In the genomic region with DNA sequence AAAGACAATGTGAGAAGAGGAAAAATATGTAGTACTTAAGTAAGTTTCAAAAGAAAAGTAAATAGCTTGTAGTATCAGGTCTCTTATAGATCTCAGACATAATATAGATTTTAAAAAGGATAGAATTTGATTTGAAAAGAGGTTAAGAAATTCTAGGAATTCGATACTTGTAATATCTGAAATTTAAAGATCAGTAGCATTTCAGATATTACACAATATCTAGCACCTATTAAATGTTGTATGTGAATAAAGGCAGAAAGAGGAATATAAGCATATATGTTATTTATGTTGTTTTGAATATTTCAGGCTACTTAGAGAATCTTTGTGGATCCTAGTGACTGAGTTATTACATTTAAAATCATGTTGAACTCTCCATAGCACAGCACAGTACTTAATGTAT, we compare ENCODE assay signal across 28 cellular contexts. TPM values are rescaled to one million over a fixed set of nuclear protein-coding genes. Genes with fewer than 3 reads are reported as not detected.
DNase-seq lines count a peak whose midpoint lies in the region; ATAC-seq, FAIRE-seq and TF ChIP-seq lines count a peak whose summit lies in the region.
"Had no signal": no experiment of that assay in that cellular context is flagged by ENCODE, and none has a peak within 500 bp of the region (broad histone marks: within the 10 kb centered on the region; RNA-seq: fewer than 3 reads in every experiment).

No MANE protein-coding gene starts in this region.

- FAIRE-seq in TTC549 (lab: Jason Lieb, UNC) (peak; percentile 77), K562 (lab: Jason Lieb, UNC) (no peak)
- FAIRE-seq: GM12878, GM12892, GM18507 had no signal

- 100% methylated on average over 1 of the region's 1 CpG; no CpG with 5 or more reads in 1 of the 2 experiments for WGBS in IMR-90 (ENCODE audit: extremely low coverage in 2 of 2, insufficient read length in 1 of 2), 2 experiments
- WGBS in K562 (ENCODE audit: insufficient coverage, low coverage, missing lambda C conversion rate), result 100% methylated on average over 1 of the region's 1 CpG

- intact Hi-C loops in MCF 10A (cut with micrococcal nuclease) (no loop called here), breast epithelium (cut with DNase I; ENCODE audit: low total_unique reads) (no loop called here), IMR-90 (cut with micrococcal nuclease) (no loop called here), K562 (cut with micrococcal nuclease) (no loop called here), sciatic nerve (cut with DNase I) (no loop called here)

- H3K56ac ChIP-seq in IMR-90 (ENCODE audit: extremely low read depth, insufficient read depth, low read length), result no peak overlapping the region

- H3K9ac ChIP-seq in IMR-90 (ENCODE audit: low read depth, low read length) (no peak overlapping the region), K562 (ENCODE audit: insufficient read depth in 1 of 2, low read depth in 2 of 2, low read length in 2 of 2) (no peak overlapping the region)
- H3K9ac ChIP-seq: BLaER1 had no signal

- H2BK120ac ChIP-seq in IMR-90 (ENCODE audit: low read depth, low read length), result no peak overlapping the region

- H2BK5ac ChIP-seq in IMR-90 (ENCODE audit: low read depth, low read length, poor library complexity, severe bottlenecking), result no peak overlapping the region

- BruUV-seq in MCF 10A (replicated peaks; lab: Mats Ljungman, UMichigan), result no TSS peak
- BruUV-seq in IMR-90 (replicated peaks; lab: Mats Ljungman, UMichigan), result no TSS peak
- BruUV-seq in K562 (replicated peaks; lab: Mats Ljungman, UMichigan), result no TSS peak

- H4K20me1 ChIP-seq in IMR-90 (ENCODE audit: insufficient read depth, low read length) (no peaks in the 10 kb centered on the region), K562 (replicated peaks; ENCODE audit: control insufficient read depth, insufficient read depth, low read length) (no peaks in the 10 kb centered on the region)
- H4K20me1 ChIP-seq: BLaER1 had no signal

- H3K27me3 Mint-ChIP-seq in MCF 10A (ENCODE audit: insufficient read depth, unreplicated experiment), result no peaks in the 10 kb centered on the region
- H3K27me3 Mint-ChIP-seq: CD4-positive, alpha-beta memory T cell; CD4-positive, CD25-positive, alpha-beta regulatory T cell; CD8-positive, alpha-beta memory T cell had no signal

- H3K79me1 ChIP-seq in IMR-90 (ENCODE audit: low read depth in 1 of 2, low read length in 2 of 2), result no peaks in the 10 kb centered on the region

- no peaks in the 10 kb centered on the region for H3K9me3 Mint-ChIP-seq in MCF 10A (ENCODE audit: unreplicated experiment)
- H3K9me3 Mint-ChIP-seq: CD14-positive monocyte; CD4-positive, alpha-beta memory T cell; CD4-positive, CD25-positive, alpha-beta regulatory T cell; CD8-positive, alpha-beta memory T cell had no signal

- H2BK15ac ChIP-seq in IMR-90 (ENCODE audit: low read depth, low read length), result no peak overlapping the region

- no peak overlapping the region for H3K23ac ChIP-seq in IMR-90 (ENCODE audit: low read depth, low read length)

- no peaks in the 10 kb centered on the region for H3K9me3 ChIP-seq in breast epithelium
- H3K9me3 ChIP-seq in IMR-90 (ENCODE audit: control insufficient read depth, insufficient read depth, low read length), result no peaks in the 10 kb centered on the region
- H3K9me3 ChIP-seq in K562 (replicated peaks; ENCODE audit: control insufficient read depth, insufficient read depth, low read depth, low read length), result no peaks in the 10 kb centered on the region
- H3K9me3 ChIP-seq: BE2C, BLaER1 had no signal

- no peak overlapping the region for H2BK20ac ChIP-seq in IMR-90 (ENCODE audit: low read depth, low read length)

- no peak overlapping the region for H2AFZ ChIP-seq in IMR-90 (replicated peaks; ENCODE audit: low read length, poor library complexity)
- no peak overlapping the region for H2AFZ ChIP-seq in K562 (ENCODE audit: low read depth, low read length)

- CTCF ChIA-PET in MCF 10A (lab: Yijun Ruan, JAX) (interaction anchor here (0.6 to 4.7 kb wide), 2 partner anchors 19 to 1592 kb away, joined by 4 to 26 read pairs; no protein-coding TSS in a partner anchor), IMR-90 (lab: Yijun Ruan, JAX) (no interaction called here), K562 (lab: Yijun Ruan, JAX; ENCODE audit: low intra/inter-chr PET ratio) (no interaction called here)

- H3K27ac ChIP-seq in breast epithelium (no peak overlapping the region), IMR-90 (ENCODE audit: insufficient read depth, low read length) (no peak overlapping the region), K562 (ENCODE audit: extremely low read depth, low read depth, low read length) (no peak overlapping the region)
- H3K27ac ChIP-seq: 22Rv1, BLaER1 had no signal

- H3K18ac ChIP-seq in IMR-90 (ENCODE audit: low read depth, low read length), result no peak overlapping the region

- no peak overlapping the region for H3K4ac ChIP-seq in IMR-90 (ENCODE audit: low read depth, low read length)

- in situ Hi-C loops in IMR-90 (cut with MboI; ENCODE audit: low sequenced_read_pairs) (no loop called here), K562 (cut with MboI) (no loop called here)

- TF ChIP-seq RAD21 in IMR-90 (IDR thresholded peaks at IDR 0.05; ENCODE audit: low read length) (no peak), K562 (CRISPR knock-in tag; conservative IDR thresholded peaks at IDR 0.05 in 1 of 2, IDR thresholded peaks at IDR 0.05 in 1 of 2) (no peak)

- TF ChIP-seq CTCF in MCF 10A (IDR thresholded peaks at IDR 0.05; ENCODE audit: unreplicated experiment), result no peak
- no peak for TF ChIP-seq CTCF in breast epithelium (IDR thresholded peaks at IDR 0.05)
- no peak for TF ChIP-seq CTCF in IMR-90 (conservative IDR thresholded peaks at IDR 0.05; ENCODE audit: low read depth, low read length)
- TF ChIP-seq CTCF in K562 (IDR thresholded peaks at IDR 0.05 in 2 of 3, conservative IDR thresholded peaks at IDR 0.05 in 1 of 3; ENCODE audit: insufficient read depth in 2 of 3, low read depth in 1 of 3, low read length in 3 of 3), result no peak

- H3K4me1 ChIP-seq in breast epithelium, result no peaks in the 10 kb centered on the region
- no peaks in the 10 kb centered on the region for H3K4me1 ChIP-seq in IMR-90 (ENCODE audit: control insufficient read depth, insufficient read depth, low read length)
- no peaks in the 10 kb centered on the region for H3K4me1 ChIP-seq in K562 (replicated peaks in 1 of 2; ENCODE audit: control insufficient read depth in 2 of 2, insufficient read depth in 2 of 2, low read length in 2 of 2)
- H3K4me1 ChIP-seq: BE2C, BLaER1 had no signal

- H4K91ac ChIP-seq in IMR-90 (ENCODE audit: insufficient read depth, low read depth, low read length), result no peak overlapping the region

- ATAC-seq in IMR-90 (ENCODE audit: low read depth) (no peak), K562 (no peak), sciatic nerve (no peak)
- ATAC-seq: GM12878 had no signal

- H3K36me3 Mint-ChIP-seq in MCF 10A (ENCODE audit: insufficient read depth, unreplicated experiment), result peaks cover 16% of the 10 kb centered on the region

- DNase-seq in MCF 10A (ENCODE audit: unreplicated experiment) (no peak), breast epithelium (ENCODE audit: low spot score in 2 of 2) (no peak), IMR-90 (no peak), K562 (ENCODE audit: extremely low read depth in 1 of 4, low spot score in 3 of 4) (no peak), D341Med (ENCODE audit: low spot score) (no peak), sciatic nerve (ENCODE audit: low spot score) (no peak), NCI-H524 treated with DMSO at 0.1 percent for 48 hours (lab: John Stamatoyannopoulos, UW) (no peak)
- DNase-seq: ACHN; BE2C; C1 segment of cervical spinal cord; CD4-positive, alpha-beta memory T cell; CD4-positive, CD25-positive, alpha-beta regulatory T cell; CD8-positive, alpha-beta memory T cell; COR-L47; DMS 273 treated with DMSO at 0.1 percent for 48 hours; DMS153; DMS53; DMS79; DND-41; EL; GDM1 had no signal

- no peak for TF ChIP-seq EP300 in K562 (IDR thresholded peaks at IDR 0.05; ENCODE audit: low read length)

- no peaks in the 10 kb centered on the region for H3K79me2 ChIP-seq in K562 (ENCODE audit: control insufficient read depth, insufficient read depth, low read length)

- no peak overlapping the region for H4K8ac ChIP-seq in IMR-90 (ENCODE audit: low read depth in 2 of 2, low read length in 2 of 2)

- H4K5ac ChIP-seq in IMR-90 (ENCODE audit: low read depth, low read length), result no peak overlapping the region

- H3K4me3 ChIP-seq in breast epithelium (no peak overlapping the region), IMR-90 (ENCODE audit: insufficient read depth, low read depth, low read length) (no peak overlapping the region), K562 (no peak overlapping the region)
- H3K4me3 ChIP-seq: BLaER1, GM12878 had no signal

- H3K27me3 ChIP-seq in breast epithelium, result no peaks in the 10 kb centered on the region
- no peaks in the 10 kb centered on the region for H3K27me3 ChIP-seq in IMR-90 (ENCODE audit: control insufficient read depth, insufficient read depth, low read length)
- no peaks in the 10 kb centered on the region for H3K27me3 ChIP-seq in K562 (ENCODE audit: control insufficient read depth in 2 of 2, insufficient read depth in 2 of 2, low read length in 2 of 2)
- H3K27me3 ChIP-seq: BE2C, BLaER1 had no signal

- H3K4me3 Mint-ChIP-seq in MCF 10A (ENCODE audit: unreplicated experiment), result no peak overlapping the region
- H3K4me3 Mint-ChIP-seq: CD14-positive monocyte; CD4-positive, alpha-beta memory T cell; CD4-positive, CD25-positive, alpha-beta regulatory T cell; CD8-positive, alpha-beta memory T cell had no signal

- H2AK9ac ChIP-seq in IMR-90 (replicated peaks; ENCODE audit: low read depth, low read length, poor library complexity), result no peak overlapping the region

- H3K36me3 ChIP-seq in breast epithelium (peaks cover 11% of the 10 kb centered on the region), IMR-90 (ENCODE audit: control insufficient read depth, insufficient read depth, low read length) (peaks cover 1% of the 10 kb centered on the region), K562 (ENCODE audit: control insufficient read depth, insufficient read depth, low read length) (peaks cover 79% of the 10 kb centered on the region)

- POLR2A ChIA-PET in MCF 10A (lab: Yijun Ruan, JAX) (interaction anchor here (0.6 to 0.9 kb wide), 2 partner anchors 64 to 458 kb away, joined by 3 to 4 read pairs; partner anchors contain the start of gene SCYL3), IMR-90 (lab: Charles Lee; ENCODE audit: unreplicated experiment) (no interaction called here), K562 (lab: Yijun Ruan, JAX) (no interaction called here)

- no peak overlapping the region for H2AK5ac ChIP-seq in IMR-90 (ENCODE audit: low read depth, low read length)

- no peaks in the 10 kb centered on the region for H3K9me1 ChIP-seq in IMR-90 (ENCODE audit: insufficient read depth, low read length)
- no peaks in the 10 kb centered on the region for H3K9me1 ChIP-seq in K562 (ENCODE audit: control insufficient read depth, insufficient read depth, low read length)

- no peak overlapping the region for H3K14ac ChIP-seq in IMR-90 (replicated peaks; ENCODE audit: low read depth, low read length)

- H3K27ac Mint-ChIP-seq in MCF 10A (ENCODE audit: low read depth, unreplicated experiment), result peak overlapping the region; percentile 41
- H3K27ac Mint-ChIP-seq: CD14-positive monocyte; CD4-positive, CD25-positive, alpha-beta regulatory T cell; CD8-positive, alpha-beta memory T cell had no signal

- TF ChIP-seq POLR2A in breast epithelium (IDR thresholded peaks at IDR 0.05), result no peak
- TF ChIP-seq POLR2A in IMR-90 (IDR thresholded peaks at IDR 0.05; ENCODE audit: low read depth, low read length), result no peak
- no peak for TF ChIP-seq POLR2A in K562 (conservative IDR thresholded peaks at IDR 0.05)

- dilution Hi-C loops in IMR-90 (cut with HindIII; ENCODE audit: low sequenced_read_pairs, unreplicated experiment), result no loop called here

- H3K4me1 Mint-ChIP-seq in MCF 10A (ENCODE audit: insufficient read depth, unreplicated experiment), result no peaks in the 10 kb centered on the region
- H3K4me1 Mint-ChIP-seq: CD14-positive monocyte; CD4-positive, alpha-beta memory T cell; CD8-positive, alpha-beta memory T cell had no signal

- H3K4me2 ChIP-seq in IMR-90 (ENCODE audit: low read depth, low read length), result no peak overlapping the region
- H3K4me2 ChIP-seq in K562 (ENCODE audit: insufficient read depth, low read length), result no peak overlapping the region
- H3K4me2 ChIP-seq: BLaER1 had no signal

RNA-seq across cellular contexts. Expression of gene METTL18, which starts 35.0 kb away (rescaled TPM):
- total RNA-seq in MCF 10A (2022), result 2.8 and 4.1 TPM in 2 replicates
- 1 to 10 TPM; 4.3 to 6.9 (median 6.1) TPM for total RNA-seq in breast epithelium
- 3.4 and 7.2 TPM in 2 replicates for total RNA-seq in IMR-90 (2012; rRNA removed)
- polyA plus RNA-seq in IMR-90 (2012; rRNA removed), result 1.8 and 2.9 TPM in 2 replicates
- polyA plus RNA-seq in IMR-90 (2012; cell fraction: cytosol; rRNA removed), result 0.25 and 0.33 TPM in 2 replicates
- polyA plus RNA-seq in IMR-90 (2012; cell fraction: nucleus; rRNA removed; ENCODE audit: low replicate concordance), result 0.09 and 0.52 TPM in 2 replicates
- 2.8 and 11.2 TPM in 2 replicates for total RNA-seq in K562 (2011; cell fraction: chromatin; rRNA removed; ENCODE audit: low replicate concordance)
- total RNA-seq in K562 (2011; cell fraction: nucleolus; rRNA removed), result 2.7 and 3.3 TPM in 2 replicates
- total RNA-seq in K562 (2011; cell fraction: nucleoplasm; rRNA removed), result 5.2 and 5.3 TPM in 2 replicates
- total RNA-seq in K562 (2014; rRNA removed), result 9.5 TPM in 2 replicates
- 20.8 and 23.5 TPM in 2 replicates for total RNA-seq in K562 (2014; rRNA removed; fragmentation: Illumina TruSeq; extraction: Trizol)
- total RNA-seq in K562 (2015; rRNA removed; fragmentation: Illumina TruSeq; extraction: Trizol), result 12.9 and 14.7 TPM in 2 replicates
- total RNA-seq in K562 (2021), result 9.9 and 11.7 TPM in 2 replicates
- 10.7 and 16.5 TPM in 2 replicates for polyA plus RNA-seq in K562 (2011; rRNA removed)
- polyA plus RNA-seq in K562 (2011; cell fraction: cytosol; rRNA removed), result 1.4 and 2.2 TPM in 2 replicates
- 3.5 and 5.1 TPM in 2 replicates for polyA plus RNA-seq in K562 (2011; cell fraction: nucleus; rRNA removed)
- 10.5 and 11.0 TPM in 2 replicates for polyA plus RNA-seq in K562 (2012)
- 10.6 and 13.4 TPM in 2 replicates for polyA plus RNA-seq in K562 (2014; fragmentation: Illumina TruSeq; extraction: Trizol)
- 10 to 100 TPM; 36.4 to 40.2 TPM for polyA plus RNA-seq in K562 (2014; fragmentation: Nextera tagmentation; extraction: Ambion mirVana)
- polyA plus RNA-seq in K562 (2014; rRNA removed), result 12.7 and 12.8 TPM in 2 replicates
- polyA minus RNA-seq in K562 (2011; rRNA and poly(A)+ RNA removed), result 7.4 and 8.9 TPM in 2 replicates
- 3.1 and 3.7 TPM in 2 replicates for polyA minus RNA-seq in K562 (2011; cell fraction: cytosol; rRNA and poly(A)+ RNA removed)
- 5.5 and 10.3 TPM in 2 replicates for polyA minus RNA-seq in K562 (2011; cell fraction: nucleus; rRNA and poly(A)+ RNA removed)
- 9.5 TPM for total RNA-seq in sciatic nerve
